In the genomic region with DNA sequence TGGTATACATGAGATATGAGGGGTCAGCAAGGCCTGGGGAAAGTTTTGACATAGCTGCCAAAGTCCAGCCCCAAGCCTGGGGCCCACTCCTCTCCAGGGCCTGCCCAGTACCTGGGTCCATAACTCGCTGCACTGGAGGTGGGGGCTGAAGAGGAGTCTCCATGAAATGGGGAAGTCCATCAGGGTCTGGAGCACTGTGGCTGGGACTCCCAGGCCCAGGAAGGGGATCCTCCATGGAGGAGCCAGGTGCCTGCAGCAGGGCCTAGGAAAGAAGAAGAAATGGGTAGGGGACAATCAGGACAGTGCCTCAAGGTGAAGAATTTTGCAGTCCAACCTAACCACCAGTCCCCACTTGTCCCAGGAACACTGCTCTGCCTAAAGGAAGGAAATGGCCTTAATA, we compare ENCODE assay signal across 35 cellular contexts. TPM values are rescaled to one million over a fixed set of nuclear protein-coding genes. Genes with fewer than 3 reads are reported as not detected.
"Had no signal": no experiment of that assay in that cellular context is flagged by ENCODE, and none has a peak within 500 bp of the region (broad histone marks: within the 10 kb centered on the region; RNA-seq: fewer than 3 reads in every experiment).

No MANE protein-coding gene starts in this region.

- H3K4me3 ChIP-seq: coronary artery, dorsolateral prefrontal cortex, gastrocnemius medialis, heart left ventricle had no signal

- ATAC-seq: activated CD4-positive, alpha-beta T cell treated with anti-CD3 and anti-CD28 coated beads for 36 hours; activated CD8-positive, alpha-beta memory T cell treated with anti-CD3 and anti-CD28 coated beads, Interleukin-2, amount 10 ng/mL, durations not matched to agents 7 days and 5 days; activated T-cell treated with anti-CD3 and anti-CD28 coated beads, Interleukin-2, amount 50 U/mL, for 4 hours; esophagus mucosa; foreskin keratinocyte; gastrocnemius medialis; heart left ventricle; T-cell had no signal

- H3K4me3 Mint-ChIP-seq: activated CD4-positive, alpha-beta memory T cell treated with anti-CD3 and anti-CD28 coated beads for 36 hours; activated CD4-positive, alpha-beta T cell treated with anti-CD3 and anti-CD28 coated beads for 36 hours; activated CD4-positive, alpha-beta T cell treated with anti-CD3 and anti-CD28 coated beads, Interleukin-2, amount 10 ng/mL, durations not matched to agents 24 days and 14 days; activated CD8-positive, alpha-beta memory T cell treated with anti-CD3 and anti-CD28 coated beads, Interleukin-2, amount 10 ng/mL, durations not matched to agents 7 days and 5 days; activated naive CD8-positive, alpha-beta T cell; activated T-cell treated with anti-CD3 and anti-CD28 coated beads, Interleukin-2, amount 50 U/mL, for 4 hours; activated T-helper 1 cell treated with anti-CD3 and anti-CD28 coated beads, Interleukin-12 subunit alpha, Interleukin-12 subunit beta, Interleukin-2, Interleukin-4 antibody, amounts not matched to agents 30 ng/mL and 10 ng/mL and 1 ng/mL, durations not matched to agents 14 hours and 24 hours and 36 hours; central memory CD8-positive, alpha-beta T cell; dendritic cell treated with granulocyte-macrophage colony-stimulating factor and Interleukin-4, amounts not matched to agents 40 ng/mL and 50 ng/mL, for 4 days; endodermal cell; T-cell; T-helper 1 cell treated with Interleukin-12 subunit alpha and Interleukin-12 subunit beta and Interleukin-4 antibody, amounts not matched to agents 30 μg/mL and 1 μg/mL, for 36 hours; T-helper 2 cell treated with Interferon-gamma antibody and Interleukin-4, amounts not matched to agents 5 μg/mL and 100 μg/mL, for 36 hours had no signal

- H3K27me3 ChIP-seq: brain microvascular endothelial cell, dorsolateral prefrontal cortex, foreskin keratinocyte, gastrocnemius medialis, heart left ventricle had no signal

- H3K27me3 Mint-ChIP-seq: activated CD4-positive, alpha-beta memory T cell treated with anti-CD3 and anti-CD28 coated beads for 36 hours; activated CD4-positive, alpha-beta T cell treated with anti-CD3 and anti-CD28 coated beads for 36 hours; activated CD4-positive, alpha-beta T cell treated with anti-CD3 and anti-CD28 coated beads, Interleukin-2, amount 10 ng/mL, durations not matched to agents 24 days and 14 days; activated CD8-positive, alpha-beta memory T cell treated with anti-CD3 and anti-CD28 coated beads, Interleukin-2, amount 10 ng/mL, durations not matched to agents 7 days and 5 days; activated naive CD8-positive, alpha-beta T cell; central memory CD8-positive, alpha-beta T cell; dendritic cell treated with granulocyte-macrophage colony-stimulating factor and Interleukin-4, amounts not matched to agents 40 ng/mL and 50 ng/mL, for 4 days; T-cell had no signal

- H3K27ac ChIP-seq: brain microvascular endothelial cell, coronary artery, foreskin keratinocyte, gastrocnemius medialis, heart left ventricle had no signal

- H3K9me3 Mint-ChIP-seq: activated CD4-positive, alpha-beta memory T cell treated with anti-CD3 and anti-CD28 coated beads for 36 hours; activated CD4-positive, alpha-beta T cell treated with anti-CD3 and anti-CD28 coated beads, Interleukin-2, amount 10 ng/mL, durations not matched to agents 24 days and 14 days; activated T-cell treated with anti-CD3 and anti-CD28 coated beads, Interleukin-2, amount 50 U/mL, for 4 hours; activated T-helper 1 cell treated with anti-CD3 and anti-CD28 coated beads, Interleukin-12 subunit alpha, Interleukin-12 subunit beta, Interleukin-2, Interleukin-4 antibody, amounts not matched to agents 30 ng/mL and 10 ng/mL and 1 ng/mL, durations not matched to agents 14 hours and 24 hours and 36 hours; central memory CD8-positive, alpha-beta T cell; dendritic cell treated with granulocyte-macrophage colony-stimulating factor and Interleukin-4, amounts not matched to agents 40 ng/mL and 50 ng/mL, for 4 days; endodermal cell; T-cell; T-helper 1 cell treated with Interleukin-12 subunit alpha and Interleukin-12 subunit beta and Interleukin-4 antibody, amounts not matched to agents 30 μg/mL and 1 μg/mL, for 36 hours; T-helper 2 cell treated with Interferon-gamma antibody and Interleukin-4, amounts not matched to agents 5 μg/mL and 100 μg/mL, for 36 hours had no signal

- H3K27ac Mint-ChIP-seq: activated CD4-positive, alpha-beta memory T cell treated with anti-CD3 and anti-CD28 coated beads for 36 hours; activated CD4-positive, alpha-beta T cell treated with anti-CD3 and anti-CD28 coated beads for 36 hours; activated CD4-positive, alpha-beta T cell treated with anti-CD3 and anti-CD28 coated beads, Interleukin-2, amount 10 ng/mL, durations not matched to agents 24 days and 14 days; activated CD8-positive, alpha-beta memory T cell treated with anti-CD3 and anti-CD28 coated beads, Interleukin-2, amount 10 ng/mL, durations not matched to agents 7 days and 5 days; activated naive CD8-positive, alpha-beta T cell; activated T-helper 1 cell treated with anti-CD3 and anti-CD28 coated beads, Interleukin-12 subunit alpha, Interleukin-12 subunit beta, Interleukin-2, Interleukin-4 antibody, amounts not matched to agents 30 ng/mL and 10 ng/mL and 1 ng/mL, durations not matched to agents 14 hours and 24 hours and 36 hours; dendritic cell treated with granulocyte-macrophage colony-stimulating factor and Interleukin-4, amounts not matched to agents 40 ng/mL and 50 ng/mL, for 4 days; endodermal cell; T-helper 1 cell treated with Interleukin-12 subunit alpha and Interleukin-12 subunit beta and Interleukin-4 antibody, amounts not matched to agents 30 μg/mL and 1 μg/mL, for 36 hours; T-helper 2 cell treated with Interferon-gamma antibody and Interleukin-4, amounts not matched to agents 5 μg/mL and 100 μg/mL, for 36 hours had no signal

- DNase-seq: activated CD4-positive, alpha-beta memory T cell treated with anti-CD3 and anti-CD28 coated beads for 36 hours; activated CD4-positive, alpha-beta T cell treated with anti-CD3 and anti-CD28 coated beads for 36 hours; activated CD4-positive, alpha-beta T cell treated with anti-CD3 and anti-CD28 coated beads, Interleukin-2, amount 10 ng/mL, durations not matched to agents 24 days and 14 days; activated CD4-positive, CD25-positive, alpha-beta regulatory T cell; activated CD4-positive, CD25-positive, alpha-beta regulatory T cell treated with anti-CD3 and anti-CD28 coated beads, Interleukin-2, amount 50 U/mL, for 72 hours; activated CD8-positive, alpha-beta memory T cell treated with anti-CD3 and anti-CD28 coated beads, Interleukin-2, amount 10 ng/mL, durations not matched to agents 7 days and 5 days; activated CD8-positive, alpha-beta memory T cell treated with anti-CD3 and anti-CD28 coated beads, Interleukin-2, amount 50 U/mL, for 4 hours; activated gamma-delta T cell; activated naive CD4-positive, alpha-beta T cell; activated naive CD4-positive, alpha-beta T cell treated with anti-CD3 and anti-CD28 coated beads, Interleukin-2, amount 50 U/mL, for 16 hours; activated T-cell treated with anti-CD3 and anti-CD28 coated beads for 4 hours; activated T-cell treated with anti-CD3 and anti-CD28 coated beads, Interleukin-2, amount 50 U/mL, for 4 hours; amniotic stem cell; anterior cingulate cortex; brain microvascular endothelial cell; dorsolateral prefrontal cortex; effector memory CD4-positive, alpha-beta T cell; endodermal cell; foreskin keratinocyte; gastrocnemius medialis; glutamatergic neuron; heart left ventricle; SW 1271; T-cell; T1000 had no signal

- H3K4me1 Mint-ChIP-seq: endodermal cell had no signal

- H3K9me3 ChIP-seq: gastrocnemius medialis, heart left ventricle had no signal

- H3K4me1 ChIP-seq: foreskin keratinocyte had no signal

RNA-seq across cellular contexts. Expression of gene SCN11A, which starts 47.5 kb away (rescaled TPM):
- total RNA-seq: activated CD4-positive, alpha-beta T cell treated with anti-CD3 and anti-CD28 coated beads, Interleukin-2, amount 10 ng/mL, durations not matched to agents 24 days and 14 days; activated T-cell treated with anti-CD3 and anti-CD28 coated beads, Interleukin-2, amount 50 U/mL, for 4 hours; bronchial epithelial cell; epithelial cell of proximal tubule; foreskin keratinocyte had no signal
- polyA plus RNA-seq: foreskin keratinocyte had no signal
